In the genomic region with DNA sequence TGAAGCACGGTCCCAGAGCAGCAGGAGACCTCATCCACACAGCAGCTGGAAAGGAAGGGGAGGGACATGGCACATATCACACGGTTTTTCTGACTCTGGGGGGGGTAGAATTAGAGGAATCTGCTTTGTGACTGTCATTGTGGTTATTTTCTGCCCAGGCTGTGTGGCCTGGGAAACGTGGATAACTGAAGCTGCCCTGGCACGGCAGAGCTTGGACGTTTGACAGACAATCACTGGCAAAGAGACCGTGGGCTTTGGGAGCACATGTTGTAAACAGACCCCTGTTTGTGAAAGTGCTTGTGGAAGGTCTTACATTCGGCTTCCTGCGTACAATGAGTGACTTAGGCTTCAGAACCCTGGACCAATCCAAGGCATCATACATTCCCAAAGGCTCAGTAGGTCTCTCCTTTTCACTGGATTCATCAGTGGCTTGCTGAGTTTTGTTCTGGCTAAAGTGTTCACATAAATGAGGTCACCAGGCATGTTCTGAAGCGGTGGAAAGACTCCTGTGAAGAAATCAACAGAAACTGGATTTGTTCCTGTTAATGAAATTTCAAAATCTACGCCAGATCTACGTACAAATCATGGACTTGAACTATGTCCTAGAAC, we compare ENCODE assay signal across 22 cellular contexts.
"Had no signal": no experiment of that assay in that cellular context is flagged by ENCODE, and none has a peak within 500 bp of the region (broad histone marks: within the 10 kb centered on the region; RNA-seq: fewer than 3 reads in every experiment).

No MANE protein-coding gene starts in this region.

- H3K36me3 ChIP-seq: gastrocnemius medialis, prostate gland, right atrium auricular region, stomach, thyroid gland, vagina had no signal

- H3K9ac ChIP-seq: parathyroid adenoma had no signal

- H2AFZ ChIP-seq: parathyroid adenoma had no signal

- H3K9me3 ChIP-seq: gastrocnemius medialis, prostate gland, right atrium auricular region, stomach, thyroid gland, vagina had no signal

- ATAC-seq: effector memory CD8-positive, alpha-beta T cell; natural killer cell treated with Interleukin-12 subunit alpha and Interleukin-12 subunit beta and Interleukin-15 and Interleukin-18, amount 100 ng/mL, for 72 hours; sciatic nerve; stimulated activated effector memory CD8-positive, alpha-beta T cell treated with anti-CD3 and anti-CD28 coated beads, Interleukin-12 subunit alpha, Interleukin-12 subunit beta, amount 100 ng/mL, for 72 hours had no signal

- H3K4me3 ChIP-seq: coronary artery, gastrocnemius medialis, lung, prostate gland, right atrium auricular region, stomach, thyroid gland, vagina had no signal

- H3K79me2 ChIP-seq: parathyroid adenoma had no signal

- DNase-seq: effector memory CD8-positive, alpha-beta T cell; erythroblast; foreskin fibroblast; gastrocnemius medialis; head of caudate nucleus; naive B cell; stimulated activated CD4-positive, alpha-beta T cell treated with anti-CD3 and anti-CD28 coated beads, Interleukin-2, amount 100 ng/mL, for 24 hours; stimulated activated CD4-positive, alpha-beta T cell treated with anti-CD3 and anti-CD28 coated beads, Interleukin-4, amount 100 ng/mL, for 24 hours; stimulated activated naive CD4-positive, alpha-beta T cell treated with Interleukin-2 at 50 U/mL for 16 hours; stomach; thyroid gland had no signal

- FAIRE-seq: endometrium, keratinocyte had no signal

- H3K4me1 ChIP-seq: gastrocnemius medialis, parathyroid adenoma, prostate gland, right atrium auricular region, stomach, thyroid gland, vagina had no signal

- H3K27ac ChIP-seq: coronary artery, gastrocnemius medialis, parathyroid adenoma, prostate gland, right atrium auricular region, stomach, thyroid gland, vagina had no signal

- H3K27me3 ChIP-seq: right atrium auricular region, thyroid gland, vagina had no signal
